16 cellular contexts compared by ENCODE assay signal in the genomic region with DNA sequence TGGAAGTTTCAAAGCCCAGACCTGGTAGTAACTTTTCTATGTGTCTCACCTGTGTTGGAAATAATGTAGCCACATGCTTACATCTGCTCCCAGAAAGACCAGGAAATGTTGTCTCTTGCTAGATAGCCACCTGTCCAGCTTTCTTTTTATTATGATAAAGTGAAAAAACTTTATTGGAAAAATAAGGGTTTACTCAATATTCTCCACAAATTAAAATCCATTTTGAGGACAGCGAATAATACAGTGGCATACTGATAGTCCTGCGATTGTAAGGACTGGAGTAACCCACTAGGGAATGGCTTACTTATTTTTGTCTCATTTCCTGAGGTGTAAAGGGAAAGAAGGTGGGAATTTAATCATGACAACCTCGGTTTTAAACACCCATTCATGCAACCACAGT.
A peak's percentile ranks its signal among the peaks of the same experiment; 100 is the strongest.
DNase-seq lines count a peak whose midpoint lies in the region; ATAC-seq and TF ChIP-seq lines count a peak whose summit lies in the region.
"Had no signal": no experiment of that assay in that cellular context is flagged by ENCODE, and none has a peak within 500 bp of the region (broad histone marks: within the 10 kb centered on the region; RNA-seq: fewer than 3 reads in every experiment).

No MANE protein-coding gene starts in this region.

- POLR2A ChIA-PET in PC-9 (lab: Charles Lee; ENCODE audit: unreplicated experiment), result interaction anchor here (0.6 to 2.8 kb wide), 4 partner anchors 11 to 1528 kb away, joined by 3 to 49 read pairs (median 8); a partner anchor contains a TSS

- dilution Hi-C loops in mammary epithelial cell (cut with HindIII; ENCODE audit: low sequenced_read_pairs), result loop anchor here (25.0 kb wide), 1 partner anchor 950 kb away; a partner anchor contains a TSS

- no peaks in the 10 kb centered on the region for H3K79me2 ChIP-seq in mammary epithelial cell (ENCODE audit: insufficient read depth, low read length)
- no peaks in the 10 kb centered on the region for H3K79me2 ChIP-seq in PC-9 (ENCODE audit: low read depth)

- no peak for TF ChIP-seq CTCF in mammary epithelial cell (conservative IDR thresholded peaks at IDR 0.05 in 1 of 2, IDR thresholded peaks at IDR 0.05 in 1 of 2; ENCODE audit: extremely low read depth in 1 of 2, insufficient read depth in 1 of 2, low read depth in 1 of 2, low read length in 2 of 2)
- no peak for TF ChIP-seq CTCF in breast epithelium (IDR thresholded peaks at IDR 0.05)
- TF ChIP-seq CTCF in PC-9 (conservative IDR thresholded peaks at IDR 0.05), result no peak

- no peak overlapping the region for H3K4me3 ChIP-seq in mammary epithelial cell (replicated peaks in 1 of 3; ENCODE audit: insufficient read depth in 1 of 3, low read depth in 2 of 3, low read length in 3 of 3)
- no peak overlapping the region for H3K4me3 ChIP-seq in breast epithelium
- peak overlapping the region; percentile 82; the same call in 1 of the 2 replicates for H3K4me3 ChIP-seq in PC-9
- peak overlapping the region; percentile 75 for H3K4me3 ChIP-seq in endocrine pancreas (ENCODE audit: control insufficient read depth, insufficient read depth, low read length)
- H3K4me3 ChIP-seq: uterus had no signal

- in situ Hi-C loops in mammary epithelial cell (cut with MboI; ENCODE audit: low sequenced_read_pairs in 2 of 2), result no loop called here

- no peak for ATAC-seq in GM18867 (IDR thresholded peaks at IDR 0.05; ENCODE audit: unreplicated experiment)
- ATAC-seq in HG03571 (IDR thresholded peaks at IDR 0.05; ENCODE audit: unreplicated experiment), result no peak
- ATAC-seq in left lobe of liver, result no peak
- ATAC-seq: effector memory CD8-positive, alpha-beta T cell had no signal

- H3F3A ChIP-seq in PC-9 (ENCODE audit: insufficient read depth, low read depth), result peaks cover 31% of the 10 kb centered on the region; the same call in 1 of the 2 replicates

- H3K36me3 ChIP-seq in mammary epithelial cell (ENCODE audit: insufficient read depth, low read length) (no peaks in the 10 kb centered on the region), breast epithelium (no peaks in the 10 kb centered on the region), PC-9 (ENCODE audit: low read depth) (no peaks in the 10 kb centered on the region), endocrine pancreas (ENCODE audit: control insufficient read depth, insufficient read depth, low read length) (no peaks in the 10 kb centered on the region)
- H3K36me3 ChIP-seq: adrenal gland, left ventricle myocardium inferior, uterus had no signal

- intact Hi-C loops in mammary epithelial cell (cut with micrococcal nuclease), result no loop called here
- intact Hi-C loops in breast epithelium (cut with DNase I; ENCODE audit: low total_unique reads), result no loop called here
- intact Hi-C loops in PC-9 (cut with micrococcal nuclease; ENCODE audit: unreplicated experiment), result loop anchor here (5.0 kb wide), 1 partner anchor 135 kb away; no protein-coding TSS in a partner anchor

- DNase-seq in mammary epithelial cell (no peak), breast epithelium (ENCODE audit: low spot score in 2 of 2) (no peak), PC-9 (no peak), AML-193 (lab: John Stamatoyannopoulos, UW) (no peak), left lobe of liver (ENCODE audit: low spot score) (no peak)
- DNase-seq: activated CD8-positive, alpha-beta memory T cell treated with anti-CD3 and anti-CD28 coated beads, Interleukin-2, amount 50 U/mL, for 48 hours; adrenal gland; central memory CD4-positive, alpha-beta T cell; effector memory CD8-positive, alpha-beta T cell; left ventricle myocardium inferior; spleen; uterus had no signal

- no peak for TF ChIP-seq POLR2A in breast epithelium (IDR thresholded peaks at IDR 0.05)

- 48% methylated on average over 3 of the region's 3 CpGs for WGBS in mammary epithelial cell (ENCODE audit: low coverage, missing lambda C conversion rate)

- H2AFZ ChIP-seq in mammary epithelial cell (ENCODE audit: low read depth, low read length) (no peak overlapping the region), PC-9 (no peak overlapping the region)

- H3K4me2 ChIP-seq in mammary epithelial cell (ENCODE audit: insufficient read depth, low read depth, low read length), result peak overlapping the region; percentile 80
- H3K4me2 ChIP-seq in PC-9, result peak overlapping the region; percentile 79

- H3K9ac ChIP-seq in mammary epithelial cell (ENCODE audit: insufficient read depth, low read length) (no peak overlapping the region), endocrine pancreas (ENCODE audit: control insufficient read depth, insufficient read depth, low read length) (no peak overlapping the region)

- BruUV-seq in mammary epithelial cell (replicated peaks; lab: Mats Ljungman, UMichigan) (no TSS peak), PC-9 (replicated peaks; lab: Mats Ljungman, UMichigan) (no TSS peak)

- H3K27me3 ChIP-seq in mammary epithelial cell (ENCODE audit: insufficient read depth, low read length) (no peaks in the 10 kb centered on the region), breast epithelium (no peaks in the 10 kb centered on the region), PC-9 (ENCODE audit: insufficient read depth, low read depth) (no peaks in the 10 kb centered on the region), endocrine pancreas (ENCODE audit: control insufficient read depth, insufficient read depth, low read length) (no peaks in the 10 kb centered on the region)
- H3K27me3 ChIP-seq: adrenal gland, spleen, uterus had no signal

- H3K4me1 ChIP-seq in mammary epithelial cell (ENCODE audit: insufficient read depth, low read length) (peaks cover 17% of the 10 kb centered on the region), breast epithelium (no peaks in the 10 kb centered on the region), PC-9 (replicated peaks; ENCODE audit: insufficient read depth) (peaks cover 12% of the 10 kb centered on the region; the same call in 1 of the 2 replicates), endocrine pancreas (ENCODE audit: control insufficient read depth, insufficient read depth, low read length) (no peaks in the 10 kb centered on the region)
- H3K4me1 ChIP-seq: uterus had no signal

- no peak overlapping the region for H3K27ac ChIP-seq in mammary epithelial cell (ENCODE audit: insufficient read depth, low read depth, low read length)
- H3K27ac ChIP-seq in breast epithelium, result no peak overlapping the region
- H3K27ac ChIP-seq in PC-9, result no peak overlapping the region
- H3K27ac ChIP-seq: left ventricle myocardium inferior, VCaP had no signal

- H4K20me1 ChIP-seq in mammary epithelial cell (ENCODE audit: insufficient read depth, low read length) (no peaks in the 10 kb centered on the region), PC-9 (ENCODE audit: insufficient read depth) (no peaks in the 10 kb centered on the region)

- H3K9me2 ChIP-seq in PC-9 (ENCODE audit: insufficient read depth), result no peaks in the 10 kb centered on the region

- H3K9me3 ChIP-seq in mammary epithelial cell (replicated peaks; ENCODE audit: insufficient read depth, low read length) (no peaks in the 10 kb centered on the region), breast epithelium (no peaks in the 10 kb centered on the region), PC-9 (ENCODE audit: insufficient read depth, low read depth) (no peaks in the 10 kb centered on the region), endocrine pancreas (ENCODE audit: control insufficient read depth, low read length) (no peaks in the 10 kb centered on the region)
- H3K9me3 ChIP-seq: adrenal gland, left ventricle myocardium inferior, uterus had no signal

- CTCF ChIA-PET in mammary epithelial cell (lab: Charles Lee; ENCODE audit: low non-redundant PET), result interaction anchor here (0.7 kb wide), 1 partner anchor 29 kb away, joined by 3 read pairs; a partner anchor contains a TSS
- CTCF ChIA-PET in PC-9 (lab: Charles Lee), result no interaction called here

Comparison
In these comparisons a context has a peak if more than half of its experiments do, and no peak if none do; other contexts are left out.
1. H3K4me3 ChIP-seq: peak in PC-9 (single experiment) and endocrine pancreas (single experiment); none in mammary epithelial cell (0 of 3) and breast epithelium (0 of 3).